18 cellular contexts compared by ENCODE assay signal in genomic region chr21:45105906-45106485, GRCh38. TPM values are rescaled to one million over a fixed set of nuclear protein-coding genes. Genes with fewer than 3 reads are reported as not detected.
DNase-seq lines count a peak whose midpoint lies in the region; ATAC-seq and TF ChIP-seq lines count a peak whose summit lies in the region.
"Had no signal": no experiment of that assay in that cellular context is flagged by ENCODE, and none has a peak within 500 bp of the region (broad histone marks: within the 10 kb centered on the region; RNA-seq: fewer than 3 reads in every experiment).

No MANE protein-coding gene starts in this region.

- peak overlapping the region; percentile 4 to 9 for H3K27ac ChIP-seq in aorta (ENCODE audit: low read depth in 1 of 2, low read length in 2 of 2)
- H3K27ac ChIP-seq: upper lobe of right lung had no signal

- H3K4me3 ChIP-seq in aorta (ENCODE audit: low read length in 2 of 2) = no peak overlapping the region
- H3K4me3 ChIP-seq: upper lobe of right lung had no signal

- H3K36me3 Mint-ChIP-seq in activated naive CD4-positive, alpha-beta T cell treated with anti-CD3 and anti-CD28 coated beads, Interleukin-2, amount 50 U/mL, for 24 hours = peaks cover 5% of the 10 kb centered on the region
- H3K36me3 Mint-ChIP-seq in activated T-helper 2 cell treated with anti-CD3 and anti-CD28 coated beads, Interferon-gamma antibody, Interleukin-2, Interleukin-4, amounts not matched to agents 10 μg/mL and 5 μg/mL and 100 μg/mL, durations not matched to agents 14 hours and 24 hours and 36 hours (ENCODE audit: low read depth) = peaks cover 14% of the 10 kb centered on the region
- H3K36me3 Mint-ChIP-seq in mesothelial cell of epicardium = no peaks in the 10 kb centered on the region

- peaks cover 82% of the 10 kb centered on the region for H3K4me1 Mint-ChIP-seq in activated naive CD4-positive, alpha-beta T cell treated with anti-CD3 and anti-CD28 coated beads, Interleukin-2, amount 50 U/mL, for 24 hours
- peaks cover 69% of the 10 kb centered on the region for H3K4me1 Mint-ChIP-seq in activated T-helper 2 cell treated with anti-CD3 and anti-CD28 coated beads, Interferon-gamma antibody, Interleukin-2, Interleukin-4, amounts not matched to agents 10 μg/mL and 5 μg/mL and 100 μg/mL, durations not matched to agents 14 hours and 24 hours and 36 hours (ENCODE audit: low read depth)
- H3K4me1 Mint-ChIP-seq in mesothelial cell of epicardium = peaks cover 8% of the 10 kb centered on the region

- ATAC-seq in aorta (ENCODE audit: low FRiP score) = no peak
- ATAC-seq: left lobe of liver, upper lobe of right lung had no signal

- intact Hi-C loops in activated T-helper 2 cell treated with anti-CD3 and anti-CD28 coated beads, Interferon-gamma antibody, Interleukin-2, Interleukin-4, amounts not matched to agents 10 μg/mL and 5 μg/mL and 100 μg/mL, durations not matched to agents 14 hours and 24 hours and 36 hours (cut with micrococcal nuclease) = loop anchor here (2.0 kb wide), 1 partner anchor 19 kb away; no protein-coding TSS in a partner anchor
- intact Hi-C loops in aorta (cut with DNase I) = no loop called here

- no peaks in the 10 kb centered on the region for H3K36me3 ChIP-seq in aorta (ENCODE audit: control insufficient read depth in 1 of 2, insufficient read depth in 2 of 2, low read length in 1 of 2)
- H3K36me3 ChIP-seq: upper lobe of right lung had no signal

- 5 to 10% methylated on average over 7 of the region's 7 CpGs for WGBS in aorta, 2 donors

- no peak overlapping the region for H3K4me3 Mint-ChIP-seq in activated naive CD4-positive, alpha-beta T cell treated with anti-CD3 and anti-CD28 coated beads, Interleukin-2, amount 50 U/mL, for 24 hours
- peak overlapping the region; percentile 18 for H3K4me3 Mint-ChIP-seq in activated T-helper 2 cell treated with anti-CD3 and anti-CD28 coated beads, Interferon-gamma antibody, Interleukin-2, Interleukin-4, amounts not matched to agents 10 μg/mL and 5 μg/mL and 100 μg/mL, durations not matched to agents 14 hours and 24 hours and 36 hours (ENCODE audit: low read depth)
- no peak overlapping the region for H3K4me3 Mint-ChIP-seq in mesothelial cell of epicardium
- H3K4me3 Mint-ChIP-seq: central memory CD8-positive, alpha-beta T cell had no signal

- no peak for DNase-seq in activated naive CD4-positive, alpha-beta T cell treated with anti-CD3 and anti-CD28 coated beads, Interleukin-2, amount 50 U/mL, for 16 hours
- DNase-seq in activated T-helper 2 cell treated with anti-CD3 and anti-CD28 coated beads, Interferon-gamma antibody, Interleukin-2, Interleukin-4, amounts not matched to agents 10 μg/mL and 5 μg/mL and 100 μg/mL, durations not matched to agents 14 hours and 24 hours and 36 hours (ENCODE audit: low spot score) = no peak
- DNase-seq in mesothelial cell of epicardium (ENCODE audit: low spot score in 2 of 2, unreplicated experiment in 2 of 2) (no peak), aorta (no peak), NCI-H2107 treated with DMSO at 0.1 percent for 48 hours (lab: John Stamatoyannopoulos, UW; ENCODE audit: unreplicated experiment) (no peak), NCI-H1930 (lab: John Stamatoyannopoulos, UW) (no peak)
- DNase-seq in activated effector memory CD4-positive, alpha-beta T cell treated with Interleukin-2 at 50 U/mL for 16 hours = no peak
- DNase-seq: activated CD4-positive, CD25-positive, alpha-beta regulatory T cell treated with anti-CD3 and anti-CD28 coated beads, Interleukin-2, amount 50 U/mL, for 72 hours; DMS53; hippocampal formation; Karpas-422; NCI-H2029 treated with DMSO at 0.1 percent for 48 hours; SK-N-SH; stimulated activated CD4-positive, alpha-beta T cell treated with anti-CD3 and anti-CD28 coated beads, Interleukin-15, amount 100 ng/mL, for 24 hours; upper lobe of right lung had no signal

- no peak for TF ChIP-seq CTCF in mesothelial cell of epicardium (IDR thresholded peaks at IDR 0.05; ENCODE audit: unreplicated experiment)

- H3K4me1 ChIP-seq in aorta (ENCODE audit: control insufficient read depth in 1 of 2, insufficient read depth in 2 of 2, low read length in 2 of 2) = peaks cover 9 to 10% of the 10 kb centered on the region in 2 donors

- H3K27ac Mint-ChIP-seq in activated naive CD4-positive, alpha-beta T cell treated with anti-CD3 and anti-CD28 coated beads, Interleukin-2, amount 50 U/mL, for 24 hours = peak overlapping the region; percentile 14
- H3K27ac Mint-ChIP-seq in activated T-helper 2 cell treated with anti-CD3 and anti-CD28 coated beads, Interferon-gamma antibody, Interleukin-2, Interleukin-4, amounts not matched to agents 10 μg/mL and 5 μg/mL and 100 μg/mL, durations not matched to agents 14 hours and 24 hours and 36 hours = no peak overlapping the region
- peak overlapping the region; percentile 11 for H3K27ac Mint-ChIP-seq in mesothelial cell of epicardium

- no peaks in the 10 kb centered on the region for H3K27me3 ChIP-seq in aorta (ENCODE audit: control insufficient read depth in 1 of 2, insufficient read depth in 2 of 2, low read length in 1 of 2)
- H3K27me3 ChIP-seq: upper lobe of right lung had no signal

- H3K9me3 Mint-ChIP-seq in activated naive CD4-positive, alpha-beta T cell treated with anti-CD3 and anti-CD28 coated beads, Interleukin-2, amount 50 U/mL, for 24 hours = no peaks in the 10 kb centered on the region
- no peaks in the 10 kb centered on the region for H3K9me3 Mint-ChIP-seq in activated T-helper 2 cell treated with anti-CD3 and anti-CD28 coated beads, Interferon-gamma antibody, Interleukin-2, Interleukin-4, amounts not matched to agents 10 μg/mL and 5 μg/mL and 100 μg/mL, durations not matched to agents 14 hours and 24 hours and 36 hours
- no peaks in the 10 kb centered on the region for H3K9me3 Mint-ChIP-seq in mesothelial cell of epicardium
- H3K9me3 Mint-ChIP-seq: central memory CD8-positive, alpha-beta T cell had no signal

- H3K27me3 Mint-ChIP-seq in activated naive CD4-positive, alpha-beta T cell treated with anti-CD3 and anti-CD28 coated beads, Interleukin-2, amount 50 U/mL, for 24 hours = no peaks in the 10 kb centered on the region
- H3K27me3 Mint-ChIP-seq in activated T-helper 2 cell treated with anti-CD3 and anti-CD28 coated beads, Interferon-gamma antibody, Interleukin-2, Interleukin-4, amounts not matched to agents 10 μg/mL and 5 μg/mL and 100 μg/mL, durations not matched to agents 14 hours and 24 hours and 36 hours (ENCODE audit: low read depth) = no peaks in the 10 kb centered on the region
- no peaks in the 10 kb centered on the region for H3K27me3 Mint-ChIP-seq in mesothelial cell of epicardium (ENCODE audit: low read depth)
- H3K27me3 Mint-ChIP-seq: central memory CD8-positive, alpha-beta T cell had no signal

- no peaks in the 10 kb centered on the region for H3K9me3 ChIP-seq in aorta (ENCODE audit: control insufficient read depth, low read length)
- H3K9me3 ChIP-seq: SK-N-SH, upper lobe of right lung had no signal

RNA-seq across cellular contexts. Expression of gene ADARB1, which starts 31.6 kb away (rescaled TPM):
- 25.8 and 29.5 TPM in 2 replicates for total RNA-seq in activated T-helper 2 cell treated with anti-CD3 and anti-CD28 coated beads, Interferon-gamma antibody, Interleukin-2, Interleukin-4, amounts not matched to agents 10 μg/mL and 5 μg/mL and 100 μg/mL, durations not matched to agents 14 hours and 24 hours and 36 hours
- 22.7 to 27.9 TPM (median 26.5 TPM) in 3 replicates for total RNA-seq in mesothelial cell of epicardium
- total RNA-seq in aorta = 100 to 1,000 TPM in 1 of 2 donors, 10 to 100 TPM in 1; 87.9 to 224 TPM
- polyA plus RNA-seq in aorta = 10 to 100 TPM; 54.7 to 93.3 TPM
